43 cellular contexts compared by ENCODE assay signal in genomic region chr7:1278543-1278942, GRCh38. TPM values are rescaled to one million over a fixed set of nuclear protein-coding genes. Genes with fewer than 3 reads are reported as not detected.
"Had no signal": no experiment of that assay in that cellular context is flagged by ENCODE, and none has a peak within 500 bp of the region (broad histone marks: within the 10 kb centered on the region; RNA-seq: fewer than 3 reads in every experiment).

No MANE protein-coding gene starts in this region.

- H3K27ac Mint-ChIP-seq: activated B cell treated with CpG ODN at 0.5 μM for 24 hours; activated CD4-positive, alpha-beta memory T cell treated with anti-CD3 and anti-CD28 coated beads for 36 hours; activated CD8-positive, alpha-beta memory T cell treated with anti-CD3 and anti-CD28 coated beads, Interleukin-2, amount 10 ng/mL, durations not matched to agents 7 days and 5 days; activated CD8-positive, alpha-beta T cell treated with anti-CD3 and anti-CD28 coated beads, Interleukin-2, amount 10 ng/mL, durations not matched to agents 7 days and 5 days; activated naive CD4-positive, alpha-beta T cell treated with anti-CD3 and anti-CD28 coated beads, Interleukin-2, amount 10 ng/mL, durations not matched to agents 7 days and 5 days; activated naive CD8-positive, alpha-beta T cell; activated T-helper 1 cell treated with anti-CD3 and anti-CD28 coated beads, Interleukin-12 subunit alpha, Interleukin-12 subunit beta, Interleukin-2, Interleukin-4 antibody, amounts not matched to agents 30 ng/mL and 10 ng/mL and 1 ng/mL, durations not matched to agents 14 hours and 24 hours and 36 hours; activated T-helper 2 cell treated with anti-CD3 and anti-CD28 coated beads, Interferon-gamma antibody, Interleukin-2, Interleukin-4, amounts not matched to agents 10 μg/mL and 5 μg/mL and 100 μg/mL, durations not matched to agents 14 hours and 24 hours and 36 hours; effector memory CD8-positive, alpha-beta T cell; T-helper 17 cell; T-helper 2 cell treated with Interferon-gamma antibody and Interleukin-4, amounts not matched to agents 5 μg/mL and 100 μg/mL, for 36 hours had no signal

- H3K27ac ChIP-seq: brain microvascular endothelial cell, epithelial cell of prostate, esophagus squamous epithelium, gastroesophageal sphincter, WERI-Rb-1 had no signal

- H3K9me3 ChIP-seq: esophagus squamous epithelium had no signal

- FAIRE-seq: astrocyte, bronchial epithelial cell, colon, endothelial cell of umbilical vein had no signal

- H3K4me3 ChIP-seq: esophagus squamous epithelium, gastroesophageal sphincter had no signal

- H3K27me3 Mint-ChIP-seq: activated B cell treated with CpG ODN at 0.5 μM for 24 hours; activated CD8-positive, alpha-beta memory T cell treated with anti-CD3 and anti-CD28 coated beads, Interleukin-2, amount 10 ng/mL, durations not matched to agents 7 days and 5 days had no signal

- H3K36me3 ChIP-seq: brain microvascular endothelial cell, esophagus squamous epithelium, gastroesophageal sphincter, WERI-Rb-1 had no signal

- ATAC-seq: activated CD4-positive, CD25-positive, alpha-beta regulatory T cell treated with anti-CD3 and anti-CD28 coated beads, Interleukin-2, amount 50 U/mL, for 24 hours; activated CD8-positive, alpha-beta memory T cell treated with anti-CD3 and anti-CD28 coated beads, Interleukin-2, amount 10 ng/mL, durations not matched to agents 7 days and 5 days; activated CD8-positive, alpha-beta T cell treated with anti-CD3 and anti-CD28 coated beads, Interleukin-2, amount 10 ng/mL, durations not matched to agents 7 days and 5 days; effector memory CD8-positive, alpha-beta T cell; gastroesophageal sphincter; T-helper 17 cell had no signal

- H3K36me3 Mint-ChIP-seq: activated CD4-positive, alpha-beta memory T cell treated with anti-CD3 and anti-CD28 coated beads for 36 hours; activated CD8-positive, alpha-beta memory T cell treated with anti-CD3 and anti-CD28 coated beads, Interleukin-2, amount 10 ng/mL, durations not matched to agents 7 days and 5 days; activated naive CD4-positive, alpha-beta T cell treated with anti-CD3 and anti-CD28 coated beads, Interleukin-2, amount 10 ng/mL, durations not matched to agents 7 days and 5 days; activated naive CD8-positive, alpha-beta T cell had no signal

- H3K4me1 Mint-ChIP-seq: activated B cell treated with CpG ODN at 0.5 μM for 24 hours; activated CD8-positive, alpha-beta memory T cell treated with anti-CD3 and anti-CD28 coated beads, Interleukin-2, amount 10 ng/mL, durations not matched to agents 7 days and 5 days; activated naive CD4-positive, alpha-beta T cell treated with anti-CD3 and anti-CD28 coated beads, Interleukin-2, amount 10 ng/mL, durations not matched to agents 7 days and 5 days; T-helper 17 cell had no signal

- H3K9me3 Mint-ChIP-seq: activated B cell treated with CpG ODN at 0.5 μM for 24 hours; activated CD4-positive, alpha-beta memory T cell treated with anti-CD3 and anti-CD28 coated beads for 36 hours; activated T-helper 1 cell treated with anti-CD3 and anti-CD28 coated beads, Interleukin-12 subunit alpha, Interleukin-12 subunit beta, Interleukin-2, Interleukin-4 antibody, amounts not matched to agents 30 ng/mL and 10 ng/mL and 1 ng/mL, durations not matched to agents 14 hours and 24 hours and 36 hours; activated T-helper 2 cell treated with anti-CD3 and anti-CD28 coated beads, Interferon-gamma antibody, Interleukin-2, Interleukin-4, amounts not matched to agents 10 μg/mL and 5 μg/mL and 100 μg/mL, durations not matched to agents 14 hours and 24 hours and 36 hours; effector memory CD8-positive, alpha-beta T cell had no signal

- H3K4me1 ChIP-seq: esophagus squamous epithelium, gastroesophageal sphincter had no signal

- H3K4me3 Mint-ChIP-seq: activated B cell treated with CpG ODN at 0.5 μM for 24 hours; activated CD4-positive, alpha-beta memory T cell treated with anti-CD3 and anti-CD28 coated beads for 36 hours; activated CD8-positive, alpha-beta memory T cell treated with anti-CD3 and anti-CD28 coated beads, Interleukin-2, amount 10 ng/mL, durations not matched to agents 7 days and 5 days; activated CD8-positive, alpha-beta T cell treated with anti-CD3 and anti-CD28 coated beads, Interleukin-2, amount 10 ng/mL, durations not matched to agents 7 days and 5 days; activated naive CD4-positive, alpha-beta T cell treated with anti-CD3 and anti-CD28 coated beads, Interleukin-2, amount 10 ng/mL, durations not matched to agents 7 days and 5 days; activated naive CD8-positive, alpha-beta T cell; activated T-helper 1 cell treated with anti-CD3 and anti-CD28 coated beads, Interleukin-12 subunit alpha, Interleukin-12 subunit beta, Interleukin-2, Interleukin-4 antibody, amounts not matched to agents 30 ng/mL and 10 ng/mL and 1 ng/mL, durations not matched to agents 14 hours and 24 hours and 36 hours; effector memory CD8-positive, alpha-beta T cell; T-helper 17 cell; T-helper 2 cell treated with Interferon-gamma antibody and Interleukin-4, amounts not matched to agents 5 μg/mL and 100 μg/mL, for 36 hours had no signal

- DNase-seq: activated B cell treated with CpG ODN at 0.5 μM for 24 hours; activated CD4-positive, alpha-beta memory T cell treated with anti-CD3 and anti-CD28 coated beads for 36 hours; activated CD4-positive, alpha-beta T cell treated with anti-CD3 and anti-CD28 coated beads for 48 hours; activated CD8-positive, alpha-beta memory T cell treated with anti-CD3 and anti-CD28 coated beads, Interleukin-2, amount 10 ng/mL, durations not matched to agents 7 days and 5 days; activated CD8-positive, alpha-beta memory T cell treated with anti-CD3 and anti-CD28 coated beads, Interleukin-2, amount 50 U/mL, for 4 hours; activated CD8-positive, alpha-beta T cell treated with anti-CD3 and anti-CD28 coated beads, Interleukin-2, amount 10 ng/mL, durations not matched to agents 7 days and 5 days; activated effector memory CD4-positive, alpha-beta T cell treated with anti-CD3 and anti-CD28 coated beads, Interleukin-2, amount 50 U/mL, for 16 hours; activated naive CD4-positive, alpha-beta T cell treated with anti-CD3 and anti-CD28 coated beads, Interleukin-2, amount 10 ng/mL, durations not matched to agents 7 days and 5 days; activated T-cell treated with anti-CD3 and anti-CD28 coated beads, Interleukin-2, amount 50 U/mL, for 1 hour; activated T-cell treated with anti-CD3 and anti-CD28 coated beads, Interleukin-2, amount 50 U/mL, for 48 hours; amniotic stem cell; anterior cingulate cortex; brain microvascular endothelial cell; caudate nucleus; cortex of kidney; dermis blood vessel endothelial cell; effector CD4-positive, alpha-beta T cell; effector memory CD8-positive, alpha-beta T cell; esophagus squamous epithelium; foreskin melanocyte; head of caudate nucleus; T-helper 1 cell; T-helper 17 cell; T1000; WERI-Rb-1 had no signal

RNA-seq across cellular contexts. Expression of gene UNCX, which starts 45.9 kb away (rescaled TPM):
- total RNA-seq: activated B cell treated with CpG ODN at 0.5 μM for 24 hours; activated CD4-positive, alpha-beta memory T cell treated with anti-CD3 and anti-CD28 coated beads for 36 hours; activated CD8-positive, alpha-beta memory T cell treated with anti-CD3 and anti-CD28 coated beads for 36 hours; activated CD8-positive, alpha-beta memory T cell treated with anti-CD3 and anti-CD28 coated beads, Interleukin-2, amount 10 ng/mL, durations not matched to agents 7 days and 5 days; activated CD8-positive, alpha-beta T cell treated with anti-CD3 and anti-CD28 coated beads, Interleukin-2, amount 10 ng/mL, durations not matched to agents 7 days and 5 days; activated T-helper 1 cell treated with anti-CD3 and anti-CD28 coated beads, Interleukin-12 subunit alpha, Interleukin-12 subunit beta, Interleukin-2, Interleukin-4 antibody, amounts not matched to agents 30 ng/mL and 10 ng/mL and 1 ng/mL, durations not matched to agents 14 hours and 24 hours and 36 hours; activated T-helper 2 cell treated with anti-CD3 and anti-CD28 coated beads, Interferon-gamma antibody, Interleukin-2, Interleukin-4, amounts not matched to agents 10 μg/mL and 5 μg/mL and 100 μg/mL, durations not matched to agents 14 hours and 24 hours and 36 hours; astrocyte; bronchial epithelial cell; chondrocyte; dermis blood vessel endothelial cell; endothelial cell of umbilical vein; esophagus squamous epithelium; fibroblast of lung; fibroblast of villous mesenchyme; gastroesophageal sphincter; glomerular endothelial cell; T-helper 17 cell had no signal
- polyA plus RNA-seq: adipose tissue, endothelial cell of umbilical vein, esophagus, fibroblast of lung had no signal
